ENCODE assay signal across 8 cellular contexts in genomic region chr1:77219166-77219887, GRCh38. TPM values are rescaled to one million over a fixed set of nuclear protein-coding genes. Genes with fewer than 3 reads are reported as not detected.
DNase-seq lines count a peak whose midpoint lies in the region; ATAC-seq and TF ChIP-seq lines count a peak whose summit lies in the region.

Gene PIGK, minus strand, starts transcription at chr1:77219430. Its CDS starts 28 bp downstream, at chr1:77219402.

- H3K27me3 Mint-ChIP-seq in CD4-positive, CD25-positive, alpha-beta regulatory T cell: no peaks in the 10 kb centered on the region
- no peaks in the 10 kb centered on the region for H3K27me3 Mint-ChIP-seq in activated CD8-positive, alpha-beta T cell treated with anti-CD3 and anti-CD28 coated beads for 36 hours

- H3K27ac ChIP-seq in CD4-positive, CD25-positive, alpha-beta regulatory T cell (ENCODE audit: insufficient read depth, low read length, poor library complexity, severe bottlenecking): peak within 1 kb of the TSS; percentile 78

- H3K4me1 ChIP-seq in CD4-positive, CD25-positive, alpha-beta regulatory T cell (ENCODE audit: control insufficient read depth, insufficient read depth, low read length, poor library complexity, severe bottlenecking): peaks cover 19% of the 10 kb centered on the region

- TF ChIP-seq POLR2A in lower leg skin (IDR thresholded peaks at IDR 0.05): no peak

- H3K9me3 Mint-ChIP-seq in CD4-positive, CD25-positive, alpha-beta regulatory T cell: peaks cover 0 to 2% (median 0%) of the 10 kb centered on the region in 7 donors
- no peaks in the 10 kb centered on the region for H3K9me3 Mint-ChIP-seq in activated CD8-positive, alpha-beta T cell treated with anti-CD3 and anti-CD28 coated beads for 36 hours

- POLR2A ChIA-PET in activated CD8-positive, alpha-beta T cell treated with anti-CD3 and anti-CD28 coated beads for 36 hours (lab: Charles Lee): interaction anchor here (0.7 to 1.7 kb wide), 4 partner anchors 18 to 130 kb away, joined by 3 to 6 read pairs (median 4); no protein-coding TSS in a partner anchor

- H3K36me3 ChIP-seq in CD4-positive, CD25-positive, alpha-beta regulatory T cell (ENCODE audit: control insufficient read depth, insufficient read depth, low read length): peaks cover 3% of the 10 kb centered on the region

- intact Hi-C loops in activated CD8-positive, alpha-beta T cell treated with anti-CD3 and anti-CD28 coated beads for 36 hours (cut with micrococcal nuclease): no loop called here
- intact Hi-C loops in lower leg skin (cut with DNase I; ENCODE audit: low total_unique reads): no loop called here

- H3K36me3 Mint-ChIP-seq in CD4-positive, CD25-positive, alpha-beta regulatory T cell: peaks cover 16% of the 10 kb centered on the region
- peaks cover 28% of the 10 kb centered on the region for H3K36me3 Mint-ChIP-seq in activated CD8-positive, alpha-beta T cell treated with anti-CD3 and anti-CD28 coated beads for 36 hours (ENCODE audit: low read depth)

- H3K4me3 Mint-ChIP-seq in CD4-positive, CD25-positive, alpha-beta regulatory T cell: peak within 1 kb of the TSS; percentile 93 to 98 (median 97)
- H3K4me3 Mint-ChIP-seq in activated CD8-positive, alpha-beta T cell treated with anti-CD3 and anti-CD28 coated beads for 36 hours: peak within 1 kb of the TSS; percentile 96

- CTCF ChIA-PET in activated CD8-positive, alpha-beta T cell treated with anti-CD3 and anti-CD28 coated beads for 36 hours (lab: Charles Lee): interaction anchor here (0.8 to 0.9 kb wide), 2 partner anchors 12 to 194 kb away, joined by 3 read pairs; no protein-coding TSS in a partner anchor

- peak within 1 kb of the TSS; percentile 97 for H3K4me3 ChIP-seq in CD4-positive, CD25-positive, alpha-beta regulatory T cell (ENCODE audit: low read depth, low read length)
- H3K4me3 ChIP-seq in lower leg skin (ENCODE audit: low read depth, poor library complexity, severe bottlenecking): peak within 1 kb of the TSS; percentile 60

- H3K27ac Mint-ChIP-seq in CD4-positive, CD25-positive, alpha-beta regulatory T cell: peak within 1 kb of the TSS; percentile 95 to 98 (median 96)
- H3K27ac Mint-ChIP-seq in activated CD8-positive, alpha-beta T cell treated with anti-CD3 and anti-CD28 coated beads for 36 hours: peak within 1 kb of the TSS; percentile 92

- DNase-seq in CD4-positive, CD25-positive, alpha-beta regulatory T cell: peak; percentile 80 to 93 (median 86)
- DNase-seq in NCI-H82 (lab: John Stamatoyannopoulos, UW): peak; percentile 94
- DNase-seq in activated CD8-positive, alpha-beta T cell treated with anti-CD3 and anti-CD28 coated beads for 36 hours: peak; percentile 93
- DNase-seq in ecto neural progenitor cell (ENCODE audit: low spot score): peak; percentile 93
- peak; percentile 85 to 96 for DNase-seq in lower leg skin (ENCODE audit: low spot score in 2 of 2)
- DNase-seq in stimulated activated CD4-positive, alpha-beta T cell treated with anti-CD3 and anti-CD28 coated beads, Interleukin-4, amount 100 ng/mL, for 48 hours (ENCODE audit: low read depth in 2 of 2): peak; percentile 82 to 84

- ATAC-seq in CD4-positive, CD25-positive, alpha-beta regulatory T cell (ENCODE audit: low read depth in 2 of 2): peak; percentile 95 to 96
- ATAC-seq in GM19397 (IDR thresholded peaks at IDR 0.05; ENCODE audit: unreplicated experiment): peak; percentile 94
- ATAC-seq in HG03571 (IDR thresholded peaks at IDR 0.05; ENCODE audit: unreplicated experiment): peak; percentile 98
- peak; percentile 96 for ATAC-seq in activated CD8-positive, alpha-beta T cell treated with anti-CD3 and anti-CD28 coated beads for 36 hours

- H3K27me3 ChIP-seq in CD4-positive, CD25-positive, alpha-beta regulatory T cell (ENCODE audit: control insufficient read depth, insufficient read depth, low read length): no peaks in the 10 kb centered on the region

- H3K4me1 Mint-ChIP-seq in CD4-positive, CD25-positive, alpha-beta regulatory T cell: peaks cover 39 to 65% (median 55%) of the 10 kb centered on the region in 4 donors
- H3K4me1 Mint-ChIP-seq in activated CD8-positive, alpha-beta T cell treated with anti-CD3 and anti-CD28 coated beads for 36 hours (ENCODE audit: low read depth): peaks cover 42% of the 10 kb centered on the region

- WGBS in lower leg skin, 2 donors: 0 to 1% methylated on average over 28 of the region's 31 CpGs

- no peaks in the 10 kb centered on the region for H3K9me3 ChIP-seq in CD4-positive, CD25-positive, alpha-beta regulatory T cell (ENCODE audit: control insufficient read depth in 2 of 2, low read length in 2 of 2)

- no peak for TF ChIP-seq CTCF in activated CD8-positive, alpha-beta T cell treated with anti-CD3 and anti-CD28 coated beads for 36 hours (IDR thresholded peaks at IDR 0.05)
- TF ChIP-seq CTCF in lower leg skin (IDR thresholded peaks at IDR 0.05): no peak

RNA-seq across cellular contexts. Expression of gene PIGK, which starts in this region (rescaled TPM):
- total RNA-seq in CD4-positive, CD25-positive, alpha-beta regulatory T cell: 18.4 TPM
- polyA plus RNA-seq in CD4-positive, CD25-positive, alpha-beta regulatory T cell: 10 to 100 TPM; 55.4 to 68.9 (median 56.3) TPM
- 10 to 100 TPM; 15.4 to 16.6 TPM for total RNA-seq in activated CD8-positive, alpha-beta T cell treated with anti-CD3 and anti-CD28 coated beads for 36 hours
- 10 to 100 TPM in 2 of 4 donors, 1 to 10 TPM in 2; 5.1 to 21.1 (median 7.7) TPM for total RNA-seq in lower leg skin

Comparison
In these comparisons a context has a peak if more than half of its experiments do, and no peak if none do; other contexts are left out.
1. Peak in every context shown above with its lines: DNase-seq, ATAC-seq, H3K4me3 ChIP-seq and H3K27ac ChIP-seq.